In genomic region chr19:5748920-5749319, GRCh38 we compare ENCODE assay signal across 12 cellular contexts. TPM values are rescaled to one million over a fixed set of nuclear protein-coding genes. Genes with fewer than 3 reads are reported as not detected.
"Had no signal": no experiment of that assay in that cellular context is flagged by ENCODE, and none has a peak within 500 bp of the region (broad histone marks: within the 10 kb centered on the region; RNA-seq: fewer than 3 reads in every experiment).

No MANE protein-coding gene starts in this region.

RNA-seq across cellular contexts. Expression of gene CATSPERD, which starts 28.5 kb away (rescaled TPM):
- total RNA-seq: activated B cell treated with CpG ODN at 0.5 μM for 24 hours; activated CD4-positive, alpha-beta T cell treated with anti-CD3 and anti-CD28 coated beads, Interleukin-2, amount 10 ng/mL, durations not matched to agents 24 days and 14 days; activated CD8-positive, alpha-beta memory T cell treated with anti-CD3 and anti-CD28 coated beads, Interleukin-2, amount 10 ng/mL, durations not matched to agents 7 days and 5 days; activated naive CD4-positive, alpha-beta T cell treated with anti-CD3 and anti-CD28 coated beads, Interleukin-2, amount 50 U/mL, for 72 hours; activated T-helper 1 cell treated with anti-CD3 and anti-CD28 coated beads, Interleukin-12 subunit alpha, Interleukin-12 subunit beta, Interleukin-2, Interleukin-4 antibody, amounts not matched to agents 30 ng/mL and 10 ng/mL and 1 ng/mL, durations not matched to agents 14 hours and 24 hours and 36 hours; ascending aorta; body of pancreas; bronchial epithelial cell; chondrocyte; IMR-90; PC-9; T-cell had no signal
- polyA plus RNA-seq: IMR-90 had no signal

RNA-seq across cellular contexts. Expression of gene PRR22, which starts 35.6 kb away (rescaled TPM):
- total RNA-seq: IMR-90 had no signal

RNA-seq across cellular contexts. Expression of gene NRTN, which starts 55.9 kb away (rescaled TPM):
- total RNA-seq: activated CD8-positive, alpha-beta memory T cell treated with anti-CD3 and anti-CD28 coated beads, Interleukin-2, amount 10 ng/mL, durations not matched to agents 7 days and 5 days had no signal
